8 cellular contexts compared by ENCODE assay signal in genomic region chr2:199460101-199460671, GRCh38. TPM values are rescaled to one million over a fixed set of nuclear protein-coding genes. Genes with fewer than 3 reads are reported as not detected.
DNase-seq lines count a peak whose midpoint lies in the region; ATAC-seq and TF ChIP-seq lines count a peak whose summit lies in the region.

No MANE protein-coding gene starts in this region.

- H3K36me3 ChIP-seq in RWPE2 (ENCODE audit: low read depth), result no peaks in the 10 kb centered on the region; the same call in 1 of the 2 replicates
- no peaks in the 10 kb centered on the region for H3K36me3 ChIP-seq in esophagus squamous epithelium
- no peaks in the 10 kb centered on the region for H3K36me3 ChIP-seq in rectal smooth muscle tissue (ENCODE audit: control insufficient read depth, insufficient read depth, low read length)

- WGBS in esophagus squamous epithelium, 2 donors, result 8 to 10% methylated on average over 14 of the region's 14 CpGs

- peak overlapping the region; percentile 85 for H3K27ac ChIP-seq in RWPE2 (ENCODE audit: poor library complexity, severe bottlenecking)
- H3K27ac ChIP-seq in esophagus squamous epithelium, result peak overlapping the region in 3 of 4 donors; percentile 58 to 84 (median 79)
- no peak overlapping the region for H3K27ac ChIP-seq in rectal smooth muscle tissue (ENCODE audit: low read depth, low read length)

- H3K4me1 ChIP-seq in RWPE2 (ENCODE audit: insufficient read depth, poor library complexity, severe bottlenecking) (peaks cover 3% of the 10 kb centered on the region), esophagus squamous epithelium (peaks cover 31 to 78% (median 50%) of the 10 kb centered on the region in 3 donors), rectal smooth muscle tissue (ENCODE audit: control insufficient read depth, insufficient read depth, low read length) (no peaks in the 10 kb centered on the region)

- no peaks in the 10 kb centered on the region for H3K9me3 Mint-ChIP-seq in activated naive CD4-positive, alpha-beta T cell treated with anti-CD3 and anti-CD28 coated beads for 36 hours

- no peaks in the 10 kb centered on the region for H3K27me3 ChIP-seq in RWPE2 (ENCODE audit: insufficient read depth, poor library complexity, severe bottlenecking)
- peaks cover 45 to 91% (median 60%) of the 10 kb centered on the region in 4 donors for H3K27me3 ChIP-seq in esophagus squamous epithelium
- peaks cover 44% of the 10 kb centered on the region for H3K27me3 ChIP-seq in rectal smooth muscle tissue (ENCODE audit: control insufficient read depth, insufficient read depth, low read length)

- H3K9ac ChIP-seq in rectal smooth muscle tissue (ENCODE audit: low read length), result peak overlapping the region; percentile 24

- H3K4me1 Mint-ChIP-seq in activated naive CD4-positive, alpha-beta T cell treated with anti-CD3 and anti-CD28 coated beads for 36 hours (ENCODE audit: low read depth), result peaks cover 32% of the 10 kb centered on the region

- H3K36me3 Mint-ChIP-seq in activated naive CD4-positive, alpha-beta T cell treated with anti-CD3 and anti-CD28 coated beads for 36 hours (ENCODE audit: low read depth), result no peaks in the 10 kb centered on the region

- ATAC-seq in RWPE2 (ENCODE audit: low read depth), result no peak
- no peak for ATAC-seq in HG03159 (IDR thresholded peaks at IDR 0.05; ENCODE audit: unreplicated experiment)
- no peak for ATAC-seq in HG03354 (IDR thresholded peaks at IDR 0.05; ENCODE audit: poor library complexity, severe bottlenecking, unreplicated experiment)
- ATAC-seq in GM19463 (IDR thresholded peaks at IDR 0.05; ENCODE audit: unreplicated experiment), result no peak

- TF ChIP-seq CTCF in RWPE2 (IDR thresholded peaks at IDR 0.05; ENCODE audit: poor library complexity, severe bottlenecking) (no peak), esophagus squamous epithelium (IDR thresholded peaks at IDR 0.05) (no peak)

- no peak for DNase-seq in activated naive CD4-positive, alpha-beta T cell treated with anti-CD3 and anti-CD28 coated beads for 36 hours
- DNase-seq in activated naive CD4-positive, alpha-beta T cell (lab: John Stamatoyannopoulos, UW), result no peak
- DNase-seq in RWPE2 (ENCODE audit: low spot score) (no peak), esophagus squamous epithelium (lab: John Stamatoyannopoulos, UW) (no peak)

- TF ChIP-seq POLR2A in esophagus squamous epithelium (IDR thresholded peaks at IDR 0.05), result no peak

- no peak overlapping the region for H3K27ac Mint-ChIP-seq in activated naive CD4-positive, alpha-beta T cell treated with anti-CD3 and anti-CD28 coated beads for 36 hours

- H3K27me3 Mint-ChIP-seq in activated naive CD4-positive, alpha-beta T cell treated with anti-CD3 and anti-CD28 coated beads for 36 hours (ENCODE audit: low read depth), result peaks cover 60% of the 10 kb centered on the region

- H3K4me3 ChIP-seq in RWPE2 (ENCODE audit: severe bottlenecking) (peak overlapping the region; percentile 62), esophagus squamous epithelium (peak overlapping the region; percentile 49 to 91 (median 88)), rectal smooth muscle tissue (ENCODE audit: low read length) (peak overlapping the region; percentile 99)

- H3K9me3 ChIP-seq in RWPE2 (ENCODE audit: severe bottlenecking) (no peaks in the 10 kb centered on the region), esophagus squamous epithelium (peaks cover 0 to 5% (median 0%) of the 10 kb centered on the region in 3 donors)

- intact Hi-C loops in activated naive CD4-positive, alpha-beta T cell treated with anti-CD3 and anti-CD28 coated beads for 36 hours (cut with micrococcal nuclease), result loop anchor here (10.0 kb wide), 1 partner anchor 395 kb away; the partner anchor contains the start of gene FTCDNL1
- intact Hi-C loops in esophagus squamous epithelium (cut with DNase I), result no loop called here

- CTCF ChIA-PET in activated naive CD4-positive, alpha-beta T cell treated with anti-CD3 and anti-CD28 coated beads for 36 hours (lab: Charles Lee), result no interaction called here

- peak overlapping the region; percentile 90 for H3K4me3 Mint-ChIP-seq in activated naive CD4-positive, alpha-beta T cell treated with anti-CD3 and anti-CD28 coated beads for 36 hours

RNA-seq across cellular contexts. Expression of gene SATB2, which starts 2.4 kb away (rescaled TPM):
- under 1 TPM; 0.02 to 0.44 TPM for total RNA-seq in activated naive CD4-positive, alpha-beta T cell treated with anti-CD3 and anti-CD28 coated beads for 36 hours
- total RNA-seq in esophagus squamous epithelium, result 1 to 10 TPM in 1 of 4 donors, under 1 TPM in 3; 0.87 to 1.1 (median 0.92) TPM
